In genomic region chr1:101250656-101251272, GRCh38 we compare ENCODE assay signal across 22 cellular contexts. TPM values are rescaled to one million over a fixed set of nuclear protein-coding genes. Genes with fewer than 3 reads are reported as not detected.
A peak's percentile ranks its signal among the peaks of the same experiment; 100 is the strongest.
DNase-seq lines count a peak whose midpoint lies in the region; ATAC-seq and TF ChIP-seq lines count a peak whose summit lies in the region.
"Had no signal": no experiment of that assay in that cellular context is flagged by ENCODE, and none has a peak within 500 bp of the region (broad histone marks: within the 10 kb centered on the region; RNA-seq: fewer than 3 reads in every experiment).

No MANE protein-coding gene starts in this region.

- no peak overlapping the region for H2BK120ac ChIP-seq in H9 (ENCODE audit: low read depth, low read length, poor library complexity, severe bottlenecking)

- no peak overlapping the region for H3K27ac ChIP-seq in H9 (ENCODE audit: insufficient read length, low read depth, low read length)

- no peak overlapping the region for H3K23ac ChIP-seq in H9 (ENCODE audit: insufficient read length, low read depth, low read length)

- no peaks in the 10 kb centered on the region for H3K79me1 ChIP-seq in H9 (ENCODE audit: insufficient read depth, low read depth, low read length, poor library complexity, severe bottlenecking)

- H3K27ac Mint-ChIP-seq in activated naive CD8-positive, alpha-beta T cell = peak overlapping the region; percentile 89
- no peak overlapping the region for H3K27ac Mint-ChIP-seq in activated naive CD8-positive, alpha-beta T cell treated with anti-CD3 and anti-CD28 coated beads for 36 hours
- H3K27ac Mint-ChIP-seq in stimulated activated memory B cell treated with anti-CD40 and anti-IgM and Interleukin-4, amounts not matched to agents 10 μg/mL and 1 μg/mL and 100 μg/mL, for 72 hours = peak overlapping the region; percentile 53
- H3K27ac Mint-ChIP-seq in H9 = no peak overlapping the region
- H3K27ac Mint-ChIP-seq: CD8-positive, alpha-beta T cell had no signal

- H2AK5ac ChIP-seq in H9 (ENCODE audit: insufficient read length, low read length) = no peak overlapping the region

- H3K9ac ChIP-seq in H9 (ENCODE audit: extremely low read depth, insufficient read length, low read length) = no peak overlapping the region

- H2BK15ac ChIP-seq in H9 (ENCODE audit: low read depth, low read length) = no peak overlapping the region

- H2BK5ac ChIP-seq in H9 (ENCODE audit: insufficient read length, low read length) = no peak overlapping the region

- H4K20me1 ChIP-seq in H9 (ENCODE audit: control insufficient read depth, insufficient read depth, insufficient read length) = no peaks in the 10 kb centered on the region

- no peak overlapping the region for H3K4me2 ChIP-seq in H9 (ENCODE audit: insufficient read depth, insufficient read length, low read length)

- H3K56ac ChIP-seq in H9 (ENCODE audit: insufficient read length, low read depth, low read length) = no peak overlapping the region

- no peak overlapping the region for H3K4me3 Mint-ChIP-seq in activated naive CD8-positive, alpha-beta T cell
- no peak overlapping the region for H3K4me3 Mint-ChIP-seq in activated naive CD8-positive, alpha-beta T cell treated with anti-CD3 and anti-CD28 coated beads for 36 hours
- no peak overlapping the region for H3K4me3 Mint-ChIP-seq in stimulated activated memory B cell treated with anti-CD40 and anti-IgM and Interleukin-4, amounts not matched to agents 10 μg/mL and 1 μg/mL and 100 μg/mL, for 72 hours
- no peak overlapping the region for H3K4me3 Mint-ChIP-seq in H9
- H3K4me3 Mint-ChIP-seq: activated CD8-positive, alpha-beta T cell treated with anti-CD3 and anti-CD28 coated beads for 36 hours; CD8-positive, alpha-beta T cell; stimulated activated naive B cell treated with anti-CD40 and anti-IgM and Interleukin-4, amounts not matched to agents 10 μg/mL and 1 μg/mL and 100 μg/mL, for 72 hours had no signal

- no peak overlapping the region for H2BK20ac ChIP-seq in H9 (ENCODE audit: low read depth, low read length, poor library complexity, severe bottlenecking)

- H3K27me3 Mint-ChIP-seq in activated naive CD8-positive, alpha-beta T cell = no peaks in the 10 kb centered on the region
- H3K27me3 Mint-ChIP-seq in activated naive CD8-positive, alpha-beta T cell treated with anti-CD3 and anti-CD28 coated beads for 36 hours = no peaks in the 10 kb centered on the region
- no peaks in the 10 kb centered on the region for H3K27me3 Mint-ChIP-seq in stimulated activated memory B cell treated with anti-CD40 and anti-IgM and Interleukin-4, amounts not matched to agents 10 μg/mL and 1 μg/mL and 100 μg/mL, for 72 hours
- H3K27me3 Mint-ChIP-seq in H9 (ENCODE audit: low read depth) = no peaks in the 10 kb centered on the region; the same call in 1 of the 2 replicates
- H3K27me3 Mint-ChIP-seq: activated CD8-positive, alpha-beta T cell treated with anti-CD3 and anti-CD28 coated beads for 36 hours; stimulated activated naive B cell treated with anti-CD40 and anti-IgM and Interleukin-4, amounts not matched to agents 10 μg/mL and 1 μg/mL and 100 μg/mL, for 72 hours had no signal

- H3K9me3 ChIP-seq in H9 (ENCODE audit: control insufficient read depth, low read depth, low read length) = no peaks in the 10 kb centered on the region
- H3K9me3 ChIP-seq: heart right ventricle had no signal

- H2AFZ ChIP-seq in H9 (ENCODE audit: low read length) = no peak overlapping the region

- no peak overlapping the region for H3T11ph ChIP-seq in H9 (ENCODE audit: low read length)

- H3K4me1 Mint-ChIP-seq in activated naive CD8-positive, alpha-beta T cell (ENCODE audit: low read depth) = peaks cover 49% of the 10 kb centered on the region
- H3K4me1 Mint-ChIP-seq in activated naive CD8-positive, alpha-beta T cell treated with anti-CD3 and anti-CD28 coated beads for 36 hours = peaks cover 42% of the 10 kb centered on the region
- peaks cover 42% of the 10 kb centered on the region for H3K4me1 Mint-ChIP-seq in stimulated activated memory B cell treated with anti-CD40 and anti-IgM and Interleukin-4, amounts not matched to agents 10 μg/mL and 1 μg/mL and 100 μg/mL, for 72 hours
- H3K4me1 Mint-ChIP-seq in H9 = no peaks in the 10 kb centered on the region; a peak in 1 of 4 replicates

- H3K4me1 ChIP-seq in H9 (ENCODE audit: insufficient read depth, low read length) = no peaks in the 10 kb centered on the region; the same call in 1 of the 2 replicates

- H3K9me3 Mint-ChIP-seq in activated naive CD8-positive, alpha-beta T cell (ENCODE audit: low read depth) = no peaks in the 10 kb centered on the region
- no peaks in the 10 kb centered on the region for H3K9me3 Mint-ChIP-seq in activated naive CD8-positive, alpha-beta T cell treated with anti-CD3 and anti-CD28 coated beads for 36 hours
- no peaks in the 10 kb centered on the region for H3K9me3 Mint-ChIP-seq in stimulated activated memory B cell treated with anti-CD40 and anti-IgM and Interleukin-4, amounts not matched to agents 10 μg/mL and 1 μg/mL and 100 μg/mL, for 72 hours
- H3K9me3 Mint-ChIP-seq in H9 = no peaks in the 10 kb centered on the region
- H3K9me3 Mint-ChIP-seq: CD8-positive, alpha-beta T cell; stimulated activated naive B cell treated with anti-CD40 and anti-IgM and Interleukin-4, amounts not matched to agents 10 μg/mL and 1 μg/mL and 100 μg/mL, for 72 hours had no signal

- TF ChIP-seq CTCF in fibroblast of the aortic adventitia (IDR thresholded peaks at IDR 0.05; ENCODE audit: insufficient read depth, low read length) (no peak), H9 (conservative IDR thresholded peaks at IDR 0.05) (no peak)

- H4K91ac ChIP-seq in H9 (ENCODE audit: insufficient read length, low read depth, low read length) = no peak overlapping the region

- H3K79me2 ChIP-seq in H9 (ENCODE audit: insufficient read depth, low read length) = no peaks in the 10 kb centered on the region

- no peaks in the 10 kb centered on the region for H3K27me3 ChIP-seq in H9 (ENCODE audit: insufficient read depth, low read length)
- H3K27me3 ChIP-seq: heart right ventricle had no signal

- no peak for DNase-seq in activated naive CD8-positive, alpha-beta T cell treated with anti-CD3 and anti-CD28 coated beads for 36 hours
- DNase-seq in OCI-M1 (lab: John Stamatoyannopoulos, UW) = peak; percentile 29
- peak; percentile 38 for DNase-seq in fibroblast of the aortic adventitia (ENCODE audit: low read depth)
- no peak for DNase-seq in H9
- no peak for DNase-seq in GM19240 (ENCODE audit: insufficient read length, low spot score)
- no peak for DNase-seq in mesenteric fat pad (ENCODE audit: low spot score)
- DNase-seq: ACHN; activated CD8-positive, alpha-beta T cell treated with anti-CD3 and anti-CD28 coated beads for 36 hours; activated T-cell treated with anti-CD3 and anti-CD28 coated beads, Interleukin-2, amount 50 U/mL, for 48 hours; CD8-positive, alpha-beta T cell; central memory CD4-positive, alpha-beta T cell; DMS79 treated with DMSO at 0.1 percent for 48 hours; effector memory CD4-positive, alpha-beta T cell; heart right ventricle; MV-4-11; NCI-H1930; NCI-H446; NK-92 treated with Interleukin-12 subunit alpha and Interleukin-12 subunit beta, amount 100 ng/mL, for 24 hours; stimulated activated naive B cell treated with anti-CD40 and anti-IgM and Interleukin-4, amounts not matched to agents 10 μg/mL and 1 μg/mL and 100 μg/mL, for 72 hours had no signal

- no peak overlapping the region for H3K18ac ChIP-seq in H9 (ENCODE audit: insufficient read length, low read depth, low read length)

- no peaks in the 10 kb centered on the region for H3K23me2 ChIP-seq in H9 (ENCODE audit: insufficient read length, low read depth, low read length, poor library complexity, severe bottlenecking)

- no CpG with 5 or more reads among the region's 5 CpGs for WGBS in H9 (ENCODE audit: extremely low coverage, insufficient read length, low lambda C conversion rate)

- no peak overlapping the region for H3K14ac ChIP-seq in H9 (ENCODE audit: insufficient read depth, low read length)

- no peak overlapping the region for H3K4ac ChIP-seq in H9 (ENCODE audit: low read depth, low read length)

- H4K8ac ChIP-seq in H9 (replicated peaks; ENCODE audit: insufficient read length, low read depth, low read length) = no peak overlapping the region

- H2BK12ac ChIP-seq in H9 (ENCODE audit: insufficient read length, low read depth, low read length) = no peak overlapping the region

- H3K36me3 Mint-ChIP-seq in activated naive CD8-positive, alpha-beta T cell = no peaks in the 10 kb centered on the region
- H3K36me3 Mint-ChIP-seq in activated naive CD8-positive, alpha-beta T cell treated with anti-CD3 and anti-CD28 coated beads for 36 hours = no peaks in the 10 kb centered on the region
- H3K36me3 Mint-ChIP-seq in stimulated activated memory B cell treated with anti-CD40 and anti-IgM and Interleukin-4, amounts not matched to agents 10 μg/mL and 1 μg/mL and 100 μg/mL, for 72 hours = no peaks in the 10 kb centered on the region
- H3K36me3 Mint-ChIP-seq in H9 (ENCODE audit: insufficient read depth in 1 of 3, low read depth in 3 of 3) = no peaks in the 10 kb centered on the region
- H3K36me3 Mint-ChIP-seq: CD8-positive, alpha-beta T cell; stimulated activated naive B cell treated with anti-CD40 and anti-IgM and Interleukin-4, amounts not matched to agents 10 μg/mL and 1 μg/mL and 100 μg/mL, for 72 hours had no signal

- H3K4me3 ChIP-seq in fibroblast of the aortic adventitia (ENCODE audit: low read depth, low read length) = no peak overlapping the region
- H3K4me3 ChIP-seq: heart right ventricle had no signal

- H4K5ac ChIP-seq in H9 (ENCODE audit: insufficient read length, low read depth, low read length) = no peak overlapping the region

- ATAC-seq in stimulated activated memory B cell treated with anti-CD40 and anti-IgM and Interleukin-4, amounts not matched to agents 10 μg/mL and 1 μg/mL and 100 μg/mL, for 72 hours = no peak
- ATAC-seq: activated CD8-positive, alpha-beta T cell treated with anti-CD3 and anti-CD28 coated beads for 36 hours; CD8-positive, alpha-beta T cell; HCT116 had no signal

RNA-seq across cellular contexts. Expression of gene S1PR1, which starts 13.9 kb away (rescaled TPM):
- 10 to 100 TPM; 72.6 to 75.9 TPM for total RNA-seq in activated naive CD8-positive, alpha-beta T cell treated with anti-CD3 and anti-CD28 coated beads for 36 hours
- total RNA-seq in fibroblast of the aortic adventitia (ENCODE audit: low replicate concordance) (2.8 and 5.5 TPM in 2 replicates), H9 (2021) (0.24 and 0.26 TPM in 2 replicates), mesenteric fat pad (118 TPM)

Comparison
In these comparisons a context has a peak if more than half of its experiments do, and no peak if none do; other contexts are left out.
1. H3K27ac Mint-ChIP-seq: peak in activated naive CD8-positive, alpha-beta T cell (single experiment) and stimulated activated memory B cell treated with anti-CD40 and anti-IgM and Interleukin-4, amounts not matched to agents 10 μg/mL and 1 μg/mL and 100 μg/mL, for 72 hours (single experiment); none in activated naive CD8-positive, alpha-beta T cell treated with anti-CD3 and anti-CD28 coated beads for 36 hours (single experiment) and H9 (0 of 3).
2. DNase-seq: peak in OCI-M1 (single experiment) and fibroblast of the aortic adventitia (single experiment); none in activated naive CD8-positive, alpha-beta T cell treated with anti-CD3 and anti-CD28 coated beads for 36 hours (single experiment), H9 (single experiment), GM19240 (single experiment) and mesenteric fat pad (single experiment).
3. RNA of gene S1PR1, which starts 13.9 kb away (total RNA-seq): 118 TPM in mesenteric fat pad (single experiment) and 72.6 to 75.9 TPM in activated naive CD8-positive, alpha-beta T cell treated with anti-CD3 and anti-CD28 coated beads for 36 hours; 2.8 to 5.5 TPM in fibroblast of the aortic adventitia and 0.24 to 0.26 TPM in H9; every median in the first group is over 10 times any median in the second.